In the genomic region with DNA sequence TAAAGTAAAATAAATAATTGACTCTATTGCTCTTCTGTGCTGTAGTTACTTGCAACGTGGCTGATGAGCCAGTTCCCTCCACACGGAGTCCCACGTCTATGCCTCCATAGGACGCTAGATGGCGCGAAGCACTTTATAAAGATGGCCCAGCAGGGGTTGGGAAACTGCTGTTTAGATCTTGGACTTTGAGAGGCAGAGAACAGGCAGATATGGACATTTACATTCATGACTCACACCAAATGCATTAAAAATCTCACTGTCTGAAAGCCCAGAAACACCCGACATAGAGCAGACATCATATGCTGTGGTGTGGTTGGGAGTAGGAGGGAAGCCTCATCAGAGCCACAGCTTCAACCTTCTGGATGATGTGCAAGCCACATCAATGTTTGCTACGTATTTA, we compare ENCODE assay signal across 8 cellular contexts.
DNase-seq lines count a peak whose midpoint lies in the region; ATAC-seq and TF ChIP-seq lines count a peak whose summit lies in the region.

No MANE protein-coding gene starts in this region.

- no peaks in the 10 kb centered on the region for H3K9me3 Mint-ChIP-seq in activated CD4-positive, alpha-beta T cell treated with anti-CD3 and anti-CD28 coated beads, Interleukin-2, amount 10 ng/mL, durations not matched to agents 24 days and 14 days
- H3K9me3 Mint-ChIP-seq in endothelial cell (ENCODE audit: unreplicated experiment), result no peaks in the 10 kb centered on the region

- ATAC-seq in GM19455 (IDR thresholded peaks at IDR 0.05; ENCODE audit: unreplicated experiment), result peak; percentile 96
- ATAC-seq in HG03457 (IDR thresholded peaks at IDR 0.05; ENCODE audit: unreplicated experiment), result peak; percentile 95

- H3K4me3 Mint-ChIP-seq in activated CD4-positive, alpha-beta T cell treated with anti-CD3 and anti-CD28 coated beads, Interleukin-2, amount 10 ng/mL, durations not matched to agents 24 days and 14 days, result no peak overlapping the region
- no peak overlapping the region for H3K4me3 Mint-ChIP-seq in endothelial cell (ENCODE audit: unreplicated experiment)

- no peaks in the 10 kb centered on the region for H3K27me3 Mint-ChIP-seq in activated CD4-positive, alpha-beta T cell treated with anti-CD3 and anti-CD28 coated beads, Interleukin-2, amount 10 ng/mL, durations not matched to agents 24 days and 14 days
- no peaks in the 10 kb centered on the region for H3K27me3 Mint-ChIP-seq in endothelial cell (ENCODE audit: unreplicated experiment)

- intact Hi-C loops in activated CD4-positive, alpha-beta T cell treated with anti-CD3 and anti-CD28 coated beads, Interleukin-2, amount 10 ng/mL, durations not matched to agents 24 days and 14 days (cut with micrococcal nuclease), result loop anchor here (1.0 to 5.0 kb wide), 3 partner anchors 440 to 944 kb away; no protein-coding TSS in a partner anchor

- no peak overlapping the region for H3K27ac Mint-ChIP-seq in activated CD4-positive, alpha-beta T cell treated with anti-CD3 and anti-CD28 coated beads, Interleukin-2, amount 10 ng/mL, durations not matched to agents 24 days and 14 days
- no peak overlapping the region for H3K27ac Mint-ChIP-seq in endothelial cell (ENCODE audit: unreplicated experiment)

- H3K36me3 Mint-ChIP-seq in activated CD4-positive, alpha-beta T cell treated with anti-CD3 and anti-CD28 coated beads, Interleukin-2, amount 10 ng/mL, durations not matched to agents 24 days and 14 days (ENCODE audit: low read depth), result no peaks in the 10 kb centered on the region
- H3K36me3 Mint-ChIP-seq in endothelial cell (ENCODE audit: low read depth, unreplicated experiment), result no peaks in the 10 kb centered on the region

- TF ChIP-seq CTCF in endothelial cell (IDR thresholded peaks at IDR 0.05; ENCODE audit: unreplicated experiment), result peak; percentile 79

- DNase-seq in DMS 273 treated with DMSO at 0.1 percent for 48 hours (lab: John Stamatoyannopoulos, UW), result peak; percentile 11
- peak; percentile 99 for DNase-seq in NCI-H345 treated with DMSO at 0.1 percent for 48 hours (lab: John Stamatoyannopoulos, UW; ENCODE audit: unreplicated experiment)
- peak; percentile 84 for DNase-seq in activated CD4-positive, alpha-beta T cell treated with anti-CD3 and anti-CD28 coated beads, Interleukin-2, amount 10 ng/mL, durations not matched to agents 24 days and 14 days
- DNase-seq in endothelial cell (ENCODE audit: low spot score), result peak; percentile 80
- DNase-seq in middle frontal gyrus (ENCODE audit: extremely low spot score, low spot score), result peak; percentile 76
- DNase-seq in stromal cell of bone marrow (ENCODE audit: low read depth), result peak; percentile 77

- no peaks in the 10 kb centered on the region for H3K4me1 Mint-ChIP-seq in activated CD4-positive, alpha-beta T cell treated with anti-CD3 and anti-CD28 coated beads, Interleukin-2, amount 10 ng/mL, durations not matched to agents 24 days and 14 days
- no peaks in the 10 kb centered on the region for H3K4me1 Mint-ChIP-seq in endothelial cell (ENCODE audit: unreplicated experiment)

Comparison
In these comparisons a context has a peak if more than half of its experiments do, and no peak if none do; other contexts are left out.
1. Peak in every context shown above with its lines: DNase-seq and ATAC-seq.
2. DNase-seq: peak in every context shown above with its lines; median percentile 99 in NCI-H345 treated with DMSO at 0.1 percent for 48 hours; 84 in activated CD4-positive, alpha-beta T cell treated with anti-CD3 and anti-CD28 coated beads, Interleukin-2, amount 10 ng/mL, durations not matched to agents 24 days and 14 days; 80 in endothelial cell; 77 in stromal cell of bone marrow; 76 in middle frontal gyrus; 11 in DMS 273 treated with DMSO at 0.1 percent for 48 hours.